Comparison of ENCODE assay signal across 17 cellular contexts in the genomic region with DNA sequence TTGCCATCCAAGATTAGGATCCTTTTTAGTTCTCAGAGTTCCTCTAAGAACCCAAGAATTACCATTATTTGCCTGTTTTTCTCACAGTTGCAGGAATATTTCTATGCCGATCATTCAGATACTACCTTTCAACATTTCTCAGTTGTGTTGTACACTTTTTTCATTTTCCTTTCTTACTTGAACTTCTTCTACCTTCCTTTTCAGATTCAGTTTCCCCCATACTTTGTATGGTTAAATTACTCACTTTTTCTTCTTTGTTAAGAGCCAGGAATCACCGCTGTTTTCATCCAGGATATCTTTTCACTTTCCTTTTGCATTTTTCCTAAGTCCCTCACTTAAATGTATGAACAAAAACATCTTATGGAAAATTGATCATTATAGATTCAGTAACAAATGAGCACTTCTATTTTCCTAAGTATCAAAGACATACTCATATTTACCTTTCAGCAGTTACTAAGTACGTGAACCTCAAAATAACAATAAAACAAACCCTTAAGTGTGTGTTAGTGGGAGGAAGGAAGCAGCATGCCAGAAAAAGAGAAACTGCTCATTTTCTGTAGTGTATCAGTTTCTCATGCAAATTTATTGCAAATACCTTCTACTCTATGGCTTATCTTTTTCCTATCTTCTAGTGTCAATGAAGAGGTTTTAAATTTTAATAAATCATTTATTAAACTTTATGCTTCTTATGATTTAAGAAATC.
A peak's percentile ranks its signal among the peaks of the same experiment; 100 is the strongest.
DNase-seq lines count a peak whose midpoint lies in the region; ATAC-seq, FAIRE-seq and TF ChIP-seq lines count a peak whose summit lies in the region.
"Had no signal": no experiment of that assay in that cellular context is flagged by ENCODE, and none has a peak within 500 bp of the region (broad histone marks: within the 10 kb centered on the region; RNA-seq: fewer than 3 reads in every experiment).

No MANE protein-coding gene starts in this region.

- peak overlapping the region; percentile 5 for H3K4me2 ChIP-seq in astrocyte (ENCODE audit: low read length)

- no peaks in the 10 kb centered on the region for H3K27me3 ChIP-seq in astrocyte (ENCODE audit: insufficient read depth, low read length)
- H3K27me3 ChIP-seq in lower lobe of right lung (ENCODE audit: low read depth), result no peaks in the 10 kb centered on the region
- H3K27me3 ChIP-seq: sigmoid colon had no signal

- DNase-seq in activated naive CD4-positive, alpha-beta T cell treated with anti-CD3 and anti-CD28 coated beads for 36 hours, result no peak
- no peak for DNase-seq in activated naive CD4-positive, alpha-beta T cell treated with anti-CD3 and anti-CD28 coated beads, Interleukin-2, amount 50 U/mL, for 16 hours
- no peak for DNase-seq in astrocyte (ENCODE audit: low read depth)
- DNase-seq in stimulated activated naive CD8-positive, alpha-beta T cell treated with anti-CD3 and anti-CD28 coated beads, Interleukin-15, Interleukin-2, amounts not matched to agents 100 U/mL and 50 U/mL, for 24 hours, result no peak
- no peak for DNase-seq in activated CD4-positive, CD25-positive, alpha-beta regulatory T cell (lab: John Stamatoyannopoulos, UW)
- no peak for DNase-seq in lower lobe of right lung
- no peak for DNase-seq in NCI-H187 treated with DMSO at 0.1 percent for 48 hours (lab: John Stamatoyannopoulos, UW)
- DNase-seq: Calu3; NCI-H1092; nucleus accumbens; SHP77 treated with DMSO at 0.1 percent for 48 hours; sigmoid colon; stimulated activated CD4-positive, alpha-beta T cell treated with anti-CD3 and anti-CD28 coated beads, Interleukin-4, amount 100 ng/mL, for 1 hour; T1000; trophoblast cell had no signal

- peak overlapping the region; percentile 61 for H3K4me3 Mint-ChIP-seq in activated naive CD4-positive, alpha-beta T cell treated with anti-CD3 and anti-CD28 coated beads for 36 hours
- no peak overlapping the region for H3K4me3 Mint-ChIP-seq in astrocyte (ENCODE audit: unreplicated experiment)
- H3K4me3 Mint-ChIP-seq: mesothelial cell of epicardium had no signal

- H3K36me3 Mint-ChIP-seq in activated naive CD4-positive, alpha-beta T cell treated with anti-CD3 and anti-CD28 coated beads for 36 hours (ENCODE audit: low read depth), result peaks cover 38% of the 10 kb centered on the region
- no peaks in the 10 kb centered on the region for H3K36me3 Mint-ChIP-seq in astrocyte (ENCODE audit: low read depth, unreplicated experiment)
- H3K36me3 Mint-ChIP-seq: mesothelial cell of epicardium had no signal

- H3K36me3 ChIP-seq in astrocyte (ENCODE audit: insufficient read depth, low read length), result no peaks in the 10 kb centered on the region
- no peaks in the 10 kb centered on the region for H3K36me3 ChIP-seq in lower lobe of right lung
- H3K36me3 ChIP-seq: sigmoid colon had no signal

- intact Hi-C loops in activated naive CD4-positive, alpha-beta T cell treated with anti-CD3 and anti-CD28 coated beads for 36 hours (cut with micrococcal nuclease), result loop anchor here (1.0 kb wide), 5 partner anchors 19 to 356 kb away; no protein-coding TSS in a partner anchor
- intact Hi-C loops in lower lobe of right lung (cut with DNase I), result no loop called here

- no peaks in the 10 kb centered on the region for H4K20me1 ChIP-seq in astrocyte (ENCODE audit: insufficient read depth, low read length)

- H2AFZ ChIP-seq in astrocyte (ENCODE audit: low read depth, low read length), result no peak overlapping the region

- H3K27ac ChIP-seq in astrocyte (ENCODE audit: low read depth, low read length) (no peak overlapping the region), lower lobe of right lung (no peak overlapping the region)
- H3K27ac ChIP-seq: sigmoid colon had no signal

- H3K4me3 ChIP-seq in astrocyte (ENCODE audit: insufficient read depth, low read depth, low read length) (no peak overlapping the region), lower lobe of right lung (no peak overlapping the region)
- H3K4me3 ChIP-seq: sigmoid colon had no signal

- H3K9me3 ChIP-seq in astrocyte (ENCODE audit: insufficient read depth, low read depth, low read length), result no peaks in the 10 kb centered on the region
- no peaks in the 10 kb centered on the region for H3K9me3 ChIP-seq in lower lobe of right lung
- H3K9me3 ChIP-seq: sigmoid colon had no signal

- CTCF ChIA-PET in activated naive CD4-positive, alpha-beta T cell treated with anti-CD3 and anti-CD28 coated beads for 36 hours (lab: Charles Lee), result interaction anchor here (1.4 kb wide), 2 partner anchors 13 to 26 kb away, joined by 4 to 6 read pairs; no protein-coding TSS in a partner anchor

- H3K9ac ChIP-seq in astrocyte (ENCODE audit: low read length), result no peak overlapping the region

- ATAC-seq in HG03521 (IDR thresholded peaks at IDR 0.05; ENCODE audit: unreplicated experiment) (peak; percentile 74), lower lobe of right lung (no peak)
- peak; percentile 75 for ATAC-seq in stimulated activated naive CD8-positive, alpha-beta T cell treated with anti-CD3 and anti-CD28 coated beads, Interleukin-15, Interleukin-2, amounts not matched to agents 100 U/mL and 50 U/mL, for 24 hours

- no peak for FAIRE-seq in astrocyte (lab: Jason Lieb, UNC)

- no peaks in the 10 kb centered on the region for H3K4me1 ChIP-seq in astrocyte (ENCODE audit: insufficient read depth, low read length)
- no peaks in the 10 kb centered on the region for H3K4me1 ChIP-seq in lower lobe of right lung
- H3K4me1 ChIP-seq: sigmoid colon had no signal

- peaks cover 8% of the 10 kb centered on the region for H3K9me3 Mint-ChIP-seq in activated naive CD4-positive, alpha-beta T cell treated with anti-CD3 and anti-CD28 coated beads for 36 hours
- H3K9me3 Mint-ChIP-seq in astrocyte (ENCODE audit: unreplicated experiment), result peaks cover 4% of the 10 kb centered on the region

- no peaks in the 10 kb centered on the region for H3K79me2 ChIP-seq in astrocyte (ENCODE audit: insufficient read depth, low read length)

- H3K4me1 Mint-ChIP-seq in activated naive CD4-positive, alpha-beta T cell treated with anti-CD3 and anti-CD28 coated beads for 36 hours (ENCODE audit: low read depth), result peaks cover 54% of the 10 kb centered on the region
- H3K4me1 Mint-ChIP-seq in astrocyte (ENCODE audit: low read depth, unreplicated experiment), result no peaks in the 10 kb centered on the region
- H3K4me1 Mint-ChIP-seq: mesothelial cell of epicardium had no signal

- TF ChIP-seq CTCF in astrocyte (IDR thresholded peaks at IDR 0.05; ENCODE audit: insufficient read depth, low read depth, low read length), result no peak
- TF ChIP-seq CTCF in lower lobe of right lung (IDR thresholded peaks at IDR 0.05), result no peak

- peak overlapping the region; percentile 82 for H3K27ac Mint-ChIP-seq in activated naive CD4-positive, alpha-beta T cell treated with anti-CD3 and anti-CD28 coated beads for 36 hours
- no peak overlapping the region for H3K27ac Mint-ChIP-seq in astrocyte (ENCODE audit: unreplicated experiment)
- H3K27ac Mint-ChIP-seq: mesothelial cell of epicardium had no signal

- H3K27me3 Mint-ChIP-seq in activated naive CD4-positive, alpha-beta T cell treated with anti-CD3 and anti-CD28 coated beads for 36 hours (ENCODE audit: low read depth), result no peaks in the 10 kb centered on the region
- no peaks in the 10 kb centered on the region for H3K27me3 Mint-ChIP-seq in astrocyte (ENCODE audit: low read depth, unreplicated experiment)

Comparison
In these comparisons a context has a peak if more than half of its experiments do, and no peak if none do; other contexts are left out.
1. ATAC-seq: peak in HG03521 (single experiment) and stimulated activated naive CD8-positive, alpha-beta T cell treated with anti-CD3 and anti-CD28 coated beads, Interleukin-15, Interleukin-2, amounts not matched to agents 100 U/mL and 50 U/mL, for 24 hours (single experiment); none in lower lobe of right lung (0 of 2).